In genomic region chr10:62005281-62005680, GRCh38 we compare ENCODE assay signal across 15 cellular contexts.
A peak's percentile ranks its signal among the peaks of the same experiment; 100 is the strongest.
DNase-seq lines count a peak whose midpoint lies in the region; ATAC-seq and TF ChIP-seq lines count a peak whose summit lies in the region.
"Had no signal": no experiment of that assay in that cellular context is flagged by ENCODE, and none has a peak within 500 bp of the region (broad histone marks: within the 10 kb centered on the region; RNA-seq: fewer than 3 reads in every experiment).

No MANE protein-coding gene starts in this region.

- H3K4me3 Mint-ChIP-seq in activated CD4-positive, alpha-beta memory T cell treated with anti-CD3 and anti-CD28 coated beads for 36 hours, result no peak overlapping the region
- no peak overlapping the region for H3K4me3 Mint-ChIP-seq in activated CD4-positive, alpha-beta memory T cell treated with anti-CD3 and anti-CD28 coated beads, Interleukin-2, amount 10 ng/mL, durations not matched to agents 7 days and 5 days
- no peak overlapping the region for H3K4me3 Mint-ChIP-seq in T-helper 17 cell
- H3K4me3 Mint-ChIP-seq: WTC11 had no signal

- intact Hi-C loops in activated CD4-positive, alpha-beta memory T cell treated with anti-CD3 and anti-CD28 coated beads for 36 hours (cut with micrococcal nuclease), result no loop called here
- intact Hi-C loops in stomach (cut with DNase I; ENCODE audit: low total_unique reads), result no loop called here

- peaks cover 11 to 31% (median 25%) of the 10 kb centered on the region in 4 donors for H3K4me1 ChIP-seq in stomach

- H3K4me1 Mint-ChIP-seq in activated CD4-positive, alpha-beta memory T cell treated with anti-CD3 and anti-CD28 coated beads for 36 hours (ENCODE audit: low read depth), result peaks cover 87% of the 10 kb centered on the region
- H3K4me1 Mint-ChIP-seq in activated CD4-positive, alpha-beta memory T cell treated with anti-CD3 and anti-CD28 coated beads, Interleukin-2, amount 10 ng/mL, durations not matched to agents 7 days and 5 days, result peaks cover 55% of the 10 kb centered on the region
- H3K4me1 Mint-ChIP-seq in T-helper 17 cell, result peaks cover 28% of the 10 kb centered on the region
- H3K4me1 Mint-ChIP-seq: WTC11 had no signal

- ATAC-seq in T-helper 17 cell, result no peak
- ATAC-seq in HG03521 (IDR thresholded peaks at IDR 0.05; ENCODE audit: unreplicated experiment), result no peak
- ATAC-seq: WTC11 had no signal

- no peak overlapping the region for H3K4me3 ChIP-seq in stomach

- peak overlapping the region; percentile 67 for H3K27ac Mint-ChIP-seq in activated CD4-positive, alpha-beta memory T cell treated with anti-CD3 and anti-CD28 coated beads for 36 hours
- no peak overlapping the region for H3K27ac Mint-ChIP-seq in activated CD4-positive, alpha-beta memory T cell treated with anti-CD3 and anti-CD28 coated beads, Interleukin-2, amount 10 ng/mL, durations not matched to agents 7 days and 5 days
- H3K27ac Mint-ChIP-seq in T-helper 17 cell, result peak overlapping the region; percentile 48
- H3K27ac Mint-ChIP-seq: WTC11 had no signal

- no peak for TF ChIP-seq CTCF in stomach (IDR thresholded peaks at IDR 0.05)

- H3K36me3 Mint-ChIP-seq in activated CD4-positive, alpha-beta memory T cell treated with anti-CD3 and anti-CD28 coated beads for 36 hours, result peaks cover 75% of the 10 kb centered on the region
- H3K36me3 Mint-ChIP-seq in activated CD4-positive, alpha-beta memory T cell treated with anti-CD3 and anti-CD28 coated beads, Interleukin-2, amount 10 ng/mL, durations not matched to agents 7 days and 5 days (ENCODE audit: low read depth), result peaks cover 86% of the 10 kb centered on the region
- H3K36me3 Mint-ChIP-seq in T-helper 17 cell (ENCODE audit: low read depth), result peaks cover 9% of the 10 kb centered on the region
- H3K36me3 Mint-ChIP-seq: WTC11 had no signal

- H3K9me3 ChIP-seq in T-helper 17 cell (ENCODE audit: control insufficient read depth, low read length, poor library complexity, severe bottlenecking) (no peaks in the 10 kb centered on the region), stomach (no peaks in the 10 kb centered on the region)

- POLR2A ChIA-PET in activated CD4-positive, alpha-beta memory T cell treated with anti-CD3 and anti-CD28 coated beads for 36 hours (lab: Charles Lee), result no interaction called here
- POLR2A ChIA-PET in activated CD4-positive, alpha-beta memory T cell treated with anti-CD3 and anti-CD28 coated beads, Interleukin-2, amount 10 ng/mL, durations not matched to agents 7 days and 5 days (lab: Charles Lee), result no interaction called here

- peaks cover 0 to 12% (median 8%) of the 10 kb centered on the region in 4 donors for H3K36me3 ChIP-seq in stomach
- H3K36me3 ChIP-seq: brain microvascular endothelial cell had no signal

- no peak for DNase-seq in activated CD4-positive, alpha-beta memory T cell treated with anti-CD3 and anti-CD28 coated beads for 36 hours
- no peak for DNase-seq in activated CD4-positive, alpha-beta memory T cell treated with anti-CD3 and anti-CD28 coated beads, Interleukin-2, amount 10 ng/mL, durations not matched to agents 7 days and 5 days
- DNase-seq in T-helper 17 cell, result no peak
- DNase-seq in iris pigment epithelial cell (ENCODE audit: low read depth), result peak; percentile 63
- DNase-seq in stomach, result no peak
- no peak for DNase-seq in stimulated activated CD8-positive, alpha-beta memory T cell treated with anti-CD3 and anti-CD28 coated beads, Interleukin-4, amount 100 ng/mL, for 48 hours
- no peak for DNase-seq in SIG-M5 treated with dmso at 0.1 percent for 504 hours (lab: John Stamatoyannopoulos, UW; ENCODE audit: unreplicated experiment)
- DNase-seq: brain microvascular endothelial cell, Calu3, kidney, NCI-H1048, NCI-H226, substantia nigra had no signal

- H3K9me3 Mint-ChIP-seq in activated CD4-positive, alpha-beta memory T cell treated with anti-CD3 and anti-CD28 coated beads for 36 hours, result no peaks in the 10 kb centered on the region
- peaks cover 2% of the 10 kb centered on the region for H3K9me3 Mint-ChIP-seq in activated CD4-positive, alpha-beta memory T cell treated with anti-CD3 and anti-CD28 coated beads, Interleukin-2, amount 10 ng/mL, durations not matched to agents 7 days and 5 days
- H3K9me3 Mint-ChIP-seq: WTC11 had no signal

- H3K27me3 ChIP-seq in stomach, result no peaks in the 10 kb centered on the region
- H3K27me3 ChIP-seq: brain microvascular endothelial cell had no signal

- CTCF ChIA-PET in activated CD4-positive, alpha-beta memory T cell treated with anti-CD3 and anti-CD28 coated beads for 36 hours (lab: Charles Lee), result interaction anchor here (0.8 to 1.8 kb wide), 2 partner anchors 10 to 33 kb away, joined by 3 to 7 read pairs; no protein-coding TSS in a partner anchor
- CTCF ChIA-PET in activated CD4-positive, alpha-beta memory T cell treated with anti-CD3 and anti-CD28 coated beads, Interleukin-2, amount 10 ng/mL, durations not matched to agents 7 days and 5 days (lab: Charles Lee), result interaction anchor here (1.7 kb wide), 1 partner anchor 17 kb away, joined by 5 read pairs; no protein-coding TSS in a partner anchor

- peak overlapping the region in 3 of 5 donors; percentile 23 to 63 (median 37) for H3K27ac ChIP-seq in stomach
- H3K27ac ChIP-seq: brain microvascular endothelial cell had no signal

- no peaks in the 10 kb centered on the region for H3K27me3 Mint-ChIP-seq in activated CD4-positive, alpha-beta memory T cell treated with anti-CD3 and anti-CD28 coated beads for 36 hours
- H3K27me3 Mint-ChIP-seq in activated CD4-positive, alpha-beta memory T cell treated with anti-CD3 and anti-CD28 coated beads, Interleukin-2, amount 10 ng/mL, durations not matched to agents 7 days and 5 days, result no peaks in the 10 kb centered on the region
- no peaks in the 10 kb centered on the region for H3K27me3 Mint-ChIP-seq in T-helper 17 cell

- 69 to 84% (median 74%) methylated on average over 2 of the region's 2 CpGs for WGBS in stomach, 5 donors

- TF ChIP-seq EP300 in stomach (IDR thresholded peaks at IDR 0.05), result no peak

- TF ChIP-seq POLR2A in stomach (IDR thresholded peaks at IDR 0.05), result no peak
